ENCODE assay signal across 24 cellular contexts in the genomic region with DNA sequence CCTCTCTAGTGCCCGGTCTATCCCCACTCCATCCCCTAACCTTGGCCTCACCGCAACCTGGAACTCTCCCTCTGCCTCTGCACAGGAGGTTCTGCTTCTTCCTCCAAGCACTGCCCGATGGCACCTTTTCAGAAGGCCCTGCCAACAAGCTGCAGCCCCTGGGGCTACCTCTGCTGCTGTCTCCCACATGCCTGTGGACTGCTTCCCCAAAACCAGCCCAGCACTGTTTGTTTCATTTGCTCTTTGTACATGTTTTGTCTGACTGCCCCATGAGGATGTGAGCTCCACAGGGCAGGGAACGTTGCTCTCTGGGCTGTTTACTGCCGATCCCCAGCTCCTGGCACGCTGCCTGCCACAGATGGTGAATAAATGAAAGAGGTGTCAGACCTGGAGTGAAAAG.
"Had no signal": no experiment of that assay in that cellular context is flagged by ENCODE, and none has a peak within 500 bp of the region (broad histone marks: within the 10 kb centered on the region; RNA-seq: fewer than 3 reads in every experiment).

No MANE protein-coding gene starts in this region.

- H3K36me3 ChIP-seq: ascending aorta, breast epithelium, cardiac muscle cell, colonic mucosa had no signal

- H3K4me1 ChIP-seq: ascending aorta, breast epithelium, colonic mucosa had no signal

- ATAC-seq: activated CD4-positive, alpha-beta T cell treated with anti-CD3 and anti-CD28 coated beads for 36 hours; activated naive CD4-positive, alpha-beta T cell treated with anti-CD3 and anti-CD28 coated beads, Interleukin-2, amount 50 U/mL, for 72 hours; activated T-cell treated with anti-CD3 and anti-CD28 coated beads, Interleukin-2, amount 50 U/mL, for 72 hours had no signal

- H3K9me3 ChIP-seq: ascending aorta, breast epithelium, colonic mucosa had no signal

- H3K4me3 ChIP-seq: ascending aorta, breast epithelium, cardiac muscle cell, colonic mucosa had no signal

- DNase-seq: activated CD4-positive, alpha-beta memory T cell treated with anti-CD3 and anti-CD28 coated beads, Interleukin-2, amount 10 ng/mL, durations not matched to agents 7 days and 5 days; activated CD4-positive, alpha-beta T cell treated with anti-CD3 and anti-CD28 coated beads for 36 hours; activated CD4-positive, alpha-beta T cell treated with anti-CD3 and anti-CD28 coated beads, Interleukin-2, amount 10 ng/mL, durations not matched to agents 24 days and 14 days; activated CD4-positive, CD25-positive, alpha-beta regulatory T cell; activated CD4-positive, CD25-positive, alpha-beta regulatory T cell treated with anti-CD3 and anti-CD28 coated beads, Interleukin-2, amount 50 U/mL, for 72 hours; activated CD8-positive, alpha-beta memory T cell treated with anti-CD3 and anti-CD28 coated beads, Interleukin-2, amount 50 U/mL, for 48 hours; activated gamma-delta T cell; activated naive CD4-positive, alpha-beta T cell; activated naive CD4-positive, alpha-beta T cell treated with anti-CD3 and anti-CD28 coated beads, Interleukin-2, amount 10 ng/mL, durations not matched to agents 7 days and 5 days; activated naive CD8-positive, alpha-beta T cell treated with anti-CD3 and anti-CD28 coated beads, Interleukin-2, amount 10 ng/mL, durations not matched to agents 7 days and 5 days; activated T-cell treated with anti-CD3 and anti-CD28 coated beads for 4 hours; activated T-cell treated with anti-CD3 and anti-CD28 coated beads, Interleukin-2, amount 50 U/mL, for 24 hours; activated T-cell treated with anti-CD3 and anti-CD28 coated beads, Interleukin-2, amount 50 U/mL, for 72 hours; central memory CD4-positive, alpha-beta T cell; colonic mucosa; effector CD8-positive, alpha-beta T cell; foreskin fibroblast; head of caudate nucleus; T-helper 2 cell had no signal

- H3K27me3 ChIP-seq: ascending aorta, cardiac muscle cell, colonic mucosa had no signal

- H3K27ac ChIP-seq: ascending aorta, breast epithelium, cardiac muscle cell, colonic mucosa, epithelial cell of prostate had no signal
